9 cellular contexts compared by ENCODE assay signal in the genomic region with DNA sequence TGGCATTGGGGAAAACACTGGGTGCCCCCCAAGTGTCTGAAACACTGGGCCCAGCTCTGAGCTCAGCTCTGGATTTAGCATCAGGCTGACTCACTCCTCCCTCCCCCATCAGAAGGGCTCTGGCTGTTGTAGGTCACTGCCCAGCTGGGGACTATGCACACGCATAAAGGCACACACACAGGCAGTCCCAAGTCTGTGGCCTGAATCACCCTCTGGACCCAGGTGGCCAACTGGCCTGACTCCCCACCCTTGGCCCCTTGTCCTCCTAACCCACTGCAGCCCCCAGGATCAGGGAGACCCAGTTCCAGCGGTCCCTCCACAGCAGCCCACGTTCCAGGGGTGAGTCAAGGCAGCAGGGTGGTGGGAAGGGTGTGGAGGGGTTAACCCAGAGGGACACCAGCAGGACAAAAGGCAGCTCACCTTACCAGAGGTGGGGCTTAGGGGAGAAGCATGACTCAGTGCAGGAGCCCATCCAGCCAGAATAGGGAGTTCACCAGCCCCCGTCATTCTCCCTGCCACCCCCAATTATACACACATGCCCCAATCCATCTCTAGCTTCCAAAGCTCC. TPM values are rescaled to one million over a fixed set of nuclear protein-coding genes. Genes with fewer than 3 reads are reported as not detected.
A peak's percentile ranks its signal among the peaks of the same experiment; 100 is the strongest.
DNase-seq lines count a peak whose midpoint lies in the region; ATAC-seq and TF ChIP-seq lines count a peak whose summit lies in the region.
"Had no signal": no experiment of that assay in that cellular context is flagged by ENCODE, and none has a peak within 500 bp of the region (broad histone marks: within the 10 kb centered on the region; RNA-seq: fewer than 3 reads in every experiment).

No MANE protein-coding gene starts in this region.

- no peak overlapping the region for H2AFZ ChIP-seq in smooth muscle cell (ENCODE audit: low read depth)

- peaks cover 55% of the 10 kb centered on the region for H3K4me1 Mint-ChIP-seq in activated T-helper 2 cell treated with anti-CD3 and anti-CD28 coated beads, Interferon-gamma antibody, Interleukin-2, Interleukin-4, amounts not matched to agents 10 μg/mL and 5 μg/mL and 100 μg/mL, durations not matched to agents 14 hours and 24 hours and 36 hours (ENCODE audit: low read depth)
- peaks cover 18 to 56% (median 34%) of the 10 kb centered on the region in 4 donors for H3K4me1 Mint-ChIP-seq in naive thymus-derived CD8-positive, alpha-beta T cell

- H3K36me3 Mint-ChIP-seq in activated T-helper 2 cell treated with anti-CD3 and anti-CD28 coated beads, Interferon-gamma antibody, Interleukin-2, Interleukin-4, amounts not matched to agents 10 μg/mL and 5 μg/mL and 100 μg/mL, durations not matched to agents 14 hours and 24 hours and 36 hours (ENCODE audit: low read depth) = peaks cover 25% of the 10 kb centered on the region
- H3K36me3 Mint-ChIP-seq in naive thymus-derived CD8-positive, alpha-beta T cell = peaks cover 0 to 29% (median 3%) of the 10 kb centered on the region in 3 donors

- H3K4me3 ChIP-seq in heart right ventricle = peak overlapping the region in 3 of 10 donors; percentile 8 to 23 (median 18)
- no peak overlapping the region for H3K4me3 ChIP-seq in smooth muscle cell

- peak overlapping the region; percentile 78 for H3K4me2 ChIP-seq in smooth muscle cell

- no peaks in the 10 kb centered on the region for H3K79me2 ChIP-seq in smooth muscle cell (ENCODE audit: low read depth)

- no peaks in the 10 kb centered on the region for H3K27me3 Mint-ChIP-seq in activated T-helper 2 cell treated with anti-CD3 and anti-CD28 coated beads, Interferon-gamma antibody, Interleukin-2, Interleukin-4, amounts not matched to agents 10 μg/mL and 5 μg/mL and 100 μg/mL, durations not matched to agents 14 hours and 24 hours and 36 hours (ENCODE audit: low read depth)
- no peaks in the 10 kb centered on the region for H3K27me3 Mint-ChIP-seq in naive thymus-derived CD8-positive, alpha-beta T cell
- H3K27me3 Mint-ChIP-seq: activated B cell treated with CpG ODN at 0.5 μM for 24 hours had no signal

- no peak overlapping the region for H3K4me3 Mint-ChIP-seq in activated T-helper 2 cell treated with anti-CD3 and anti-CD28 coated beads, Interferon-gamma antibody, Interleukin-2, Interleukin-4, amounts not matched to agents 10 μg/mL and 5 μg/mL and 100 μg/mL, durations not matched to agents 14 hours and 24 hours and 36 hours (ENCODE audit: low read depth)
- no peak overlapping the region for H3K4me3 Mint-ChIP-seq in naive thymus-derived CD8-positive, alpha-beta T cell
- H3K4me3 Mint-ChIP-seq: activated B cell treated with CpG ODN at 0.5 μM for 24 hours had no signal

- peak; percentile 71 to 96 (median 94) for ATAC-seq in heart right ventricle
- no peak for ATAC-seq in naive thymus-derived CD8-positive, alpha-beta T cell

- peak overlapping the region; percentile 63 for H3K27ac Mint-ChIP-seq in activated T-helper 2 cell treated with anti-CD3 and anti-CD28 coated beads, Interferon-gamma antibody, Interleukin-2, Interleukin-4, amounts not matched to agents 10 μg/mL and 5 μg/mL and 100 μg/mL, durations not matched to agents 14 hours and 24 hours and 36 hours
- no peak overlapping the region for H3K27ac Mint-ChIP-seq in naive thymus-derived CD8-positive, alpha-beta T cell
- H3K27ac Mint-ChIP-seq: activated B cell treated with CpG ODN at 0.5 μM for 24 hours had no signal

- no peak for TF ChIP-seq CTCF in heart right ventricle (IDR thresholded peaks at IDR 0.05)
- no peak for TF ChIP-seq CTCF in smooth muscle cell (IDR thresholded peaks at IDR 0.05; ENCODE audit: borderline replicate concordance, insufficient read depth, poor library complexity, severe bottlenecking)

- DNase-seq in HK-2 (ENCODE audit: unreplicated experiment) = peak; percentile 46
- DNase-seq in activated T-helper 2 cell treated with anti-CD3 and anti-CD28 coated beads, Interferon-gamma antibody, Interleukin-2, Interleukin-4, amounts not matched to agents 10 μg/mL and 5 μg/mL and 100 μg/mL, durations not matched to agents 14 hours and 24 hours and 36 hours (ENCODE audit: low spot score) = no peak
- peak in 1 of 2 donors; percentile 74 for DNase-seq in heart right ventricle
- DNase-seq in smooth muscle cell (lab: John Stamatoyannopoulos, UW; ENCODE audit: unreplicated experiment) = no peak
- no peak for DNase-seq in NCI-H187 (lab: John Stamatoyannopoulos, UW)
- no peak for DNase-seq in retina
- no peak for DNase-seq in superior temporal gyrus (ENCODE audit: extremely low spot score)
- DNase-seq in naive thymus-derived CD8-positive, alpha-beta T cell = no peak
- DNase-seq: activated B cell treated with CpG ODN at 0.5 μM for 24 hours had no signal

- no peaks in the 10 kb centered on the region for H3K9me3 ChIP-seq in heart right ventricle
- H3K9me3 ChIP-seq in smooth muscle cell (replicated peaks; ENCODE audit: low read depth) = no peaks in the 10 kb centered on the region

- H3K9ac ChIP-seq in smooth muscle cell (ENCODE audit: low read depth) = peak overlapping the region; percentile 88

- no peaks in the 10 kb centered on the region for H3K9me3 Mint-ChIP-seq in activated T-helper 2 cell treated with anti-CD3 and anti-CD28 coated beads, Interferon-gamma antibody, Interleukin-2, Interleukin-4, amounts not matched to agents 10 μg/mL and 5 μg/mL and 100 μg/mL, durations not matched to agents 14 hours and 24 hours and 36 hours
- H3K9me3 Mint-ChIP-seq in naive thymus-derived CD8-positive, alpha-beta T cell = no peaks in the 10 kb centered on the region
- H3K9me3 Mint-ChIP-seq: activated B cell treated with CpG ODN at 0.5 μM for 24 hours had no signal

- intact Hi-C loops in activated T-helper 2 cell treated with anti-CD3 and anti-CD28 coated beads, Interferon-gamma antibody, Interleukin-2, Interleukin-4, amounts not matched to agents 10 μg/mL and 5 μg/mL and 100 μg/mL, durations not matched to agents 14 hours and 24 hours and 36 hours (cut with micrococcal nuclease) = no loop called here
- intact Hi-C loops in heart right ventricle (cut with DNase I) = no loop called here

- H3K4me1 ChIP-seq in heart right ventricle (peaks cover 13 to 77% (median 55%) of the 10 kb centered on the region in 9 donors), smooth muscle cell (ENCODE audit: low read depth) (peaks cover 24% of the 10 kb centered on the region)

- H3K27me3 ChIP-seq in heart right ventricle (no peaks in the 10 kb centered on the region), smooth muscle cell (ENCODE audit: low read depth) (no peaks in the 10 kb centered on the region)

- H4K20me1 ChIP-seq in smooth muscle cell (ENCODE audit: low read depth) = peaks cover 5% of the 10 kb centered on the region

- H3F3A ChIP-seq in smooth muscle cell (ENCODE audit: low read depth) = peaks cover 9% of the 10 kb centered on the region

- H3K36me3 ChIP-seq in heart right ventricle (peaks cover 0 to 51% (median 15%) of the 10 kb centered on the region in 9 donors), smooth muscle cell (ENCODE audit: low read depth) (no peaks in the 10 kb centered on the region)

- H3K27ac ChIP-seq in heart right ventricle (peak overlapping the region; percentile 28 to 92 (median 84)), smooth muscle cell (ENCODE audit: low read depth) (peak overlapping the region; percentile 98)

- WGBS in heart right ventricle, 2 donors = 46 to 59% methylated on average over 4 of the region's 4 CpGs
- WGBS in smooth muscle cell (ENCODE audit: low lambda C conversion rate) = 22% methylated on average over 4 of the region's 4 CpGs

- POLR2A ChIA-PET in naive thymus-derived CD8-positive, alpha-beta T cell (lab: Charles Lee) = interaction anchor here (0.6 to 1.1 kb wide), 2 partner anchors 11 to 1191 kb away, joined by 3 to 4 read pairs; no protein-coding TSS in a partner anchor

RNA-seq across cellular contexts. Expression of gene MYO18A, which starts 47.0 kb away (rescaled TPM):
- total RNA-seq in activated T-helper 2 cell treated with anti-CD3 and anti-CD28 coated beads, Interferon-gamma antibody, Interleukin-2, Interleukin-4, amounts not matched to agents 10 μg/mL and 5 μg/mL and 100 μg/mL, durations not matched to agents 14 hours and 24 hours and 36 hours = 49.5 and 50.3 TPM in 2 replicates
- total RNA-seq in heart right ventricle (100 to 1,000 TPM; 217 to 408 (median 327) TPM), smooth muscle cell (16.0 and 18.0 TPM in 2 replicates)
- polyA plus RNA-seq in heart right ventricle (100 to 1,000 TPM in 1 of 2 donors, 10 to 100 TPM in 1; 61.4 to 442 TPM), smooth muscle cell (21.2 and 22.1 TPM in 2 replicates)
- 10 to 100 TPM; 63.6 to 69.3 TPM for total RNA-seq in naive thymus-derived CD8-positive, alpha-beta T cell
- polyA plus RNA-seq in naive thymus-derived CD8-positive, alpha-beta T cell = 10 to 100 TPM in 1 of 3 donors, 1 to 10 TPM in 2; 4.6 to 12.6 (median 5.9) TPM

Comparison
In these comparisons a context has a peak if more than half of its experiments do, and no peak if none do; other contexts are left out.
1. ATAC-seq: peak in heart right ventricle (8 of 8); none in naive thymus-derived CD8-positive, alpha-beta T cell (0 of 2).